9 cellular contexts compared by ENCODE assay signal in the genomic region with DNA sequence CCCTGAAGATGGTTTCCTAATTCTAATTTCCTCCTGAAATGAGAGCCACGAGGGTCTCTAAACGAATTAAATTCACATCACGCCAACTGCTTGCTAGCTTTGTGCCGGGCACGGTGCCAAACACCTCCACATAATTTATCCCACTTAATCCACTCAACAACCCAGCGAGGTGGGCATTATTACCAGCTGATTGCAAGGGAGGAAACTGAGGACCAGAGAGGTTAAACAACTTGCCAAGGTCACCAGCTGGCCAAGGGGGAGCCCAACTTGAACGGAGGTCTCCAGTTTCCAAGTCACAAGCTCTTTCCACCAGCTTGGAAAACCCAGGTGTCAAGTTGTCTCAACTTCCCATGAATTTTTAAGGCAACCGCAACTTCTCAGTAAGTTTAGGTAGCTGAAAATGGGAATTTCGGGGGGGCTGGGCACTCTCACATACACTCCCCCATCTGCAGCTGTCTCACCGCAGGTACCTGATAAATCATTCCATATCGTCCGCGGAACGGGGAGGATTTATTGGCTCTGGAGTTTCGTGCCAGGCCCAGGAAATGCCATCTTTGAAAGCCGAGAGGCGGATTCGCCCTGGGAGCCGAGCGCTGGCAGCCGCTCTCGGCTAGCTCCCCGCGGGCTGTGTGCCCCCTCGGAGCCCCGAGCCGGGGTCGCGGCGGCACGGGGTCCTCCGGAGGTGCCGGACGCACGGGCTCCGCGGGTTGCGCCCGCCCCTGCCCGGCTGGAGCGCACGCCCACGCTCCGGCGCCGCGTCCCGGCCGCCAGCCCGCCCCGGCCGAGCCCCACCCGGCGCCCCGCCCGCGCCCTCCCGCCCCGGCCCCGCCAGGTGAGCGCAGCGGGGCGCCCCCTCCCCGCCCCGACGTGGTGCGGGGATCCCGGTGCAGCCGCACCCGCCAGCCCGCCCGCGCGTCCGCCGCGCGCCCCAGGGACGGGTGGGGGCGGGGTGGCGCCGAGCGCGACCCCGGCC. TPM values are rescaled to one million over a fixed set of nuclear protein-coding genes. Genes with fewer than 3 reads are reported as not detected.
DNase-seq lines count a peak whose midpoint lies in the region; ATAC-seq and TF ChIP-seq lines count a peak whose summit lies in the region.
"Had no signal": no experiment of that assay in that cellular context is flagged by ENCODE, and none has a peak within 500 bp of the region (broad histone marks: within the 10 kb centered on the region; RNA-seq: fewer than 3 reads in every experiment).

No MANE protein-coding gene starts in this region.

- H3K9ac ChIP-seq in iPS-15b (ENCODE audit: low read depth, low read length), result no peak overlapping the region

- H3K27ac ChIP-seq in thoracic aorta, result no peak overlapping the region

- DNase-seq in NCI-H1417 (lab: John Stamatoyannopoulos, UW) (peak; percentile 14 to 85 (median 69)), NCI-H1417 treated with DMSO at 0.1 percent for 48 hours (lab: John Stamatoyannopoulos, UW) (no peak), thoracic aorta (ENCODE audit: low spot score) (no peak), DMS114 treated with DMSO at 0.1 percent for 48 hours (lab: John Stamatoyannopoulos, UW; ENCODE audit: unreplicated experiment) (no peak)
- DNase-seq in activated CD4-positive, alpha-beta T cell treated with anti-CD3 and anti-CD28 coated beads, Interleukin-2, amount 50 U/mL, for 48 hours, result no peak

- ATAC-seq in SK-N-SH treated with all-trans-retinoic acid at 6 μM for 48 hours, result 0 out of 3 replicates have a peak, but pooled peaks have one; percentile 5
- no peak for ATAC-seq in thoracic aorta (ENCODE audit: insufficient number of reproducible peaks, low FRiP score, low read depth)
- no peak for ATAC-seq in HG02588 (IDR thresholded peaks at IDR 0.05; ENCODE audit: unreplicated experiment)

- H3K4me3 ChIP-seq in iPS-15b (ENCODE audit: low read depth, low read length) (peak overlapping the region; percentile 66), thoracic aorta (peak overlapping the region; percentile 80)

- H3K36me3 ChIP-seq in iPS-15b (ENCODE audit: control insufficient read depth, insufficient read depth, low read length) (no peaks in the 10 kb centered on the region), thoracic aorta (no peaks in the 10 kb centered on the region)

- H3K27me3 ChIP-seq in iPS-15b (ENCODE audit: control insufficient read depth, insufficient read depth, low read length) (peaks cover 70% of the 10 kb centered on the region), thoracic aorta (replicated peaks; ENCODE audit: insufficient read depth) (no peaks in the 10 kb centered on the region)

- H3K9me3 ChIP-seq in iPS-15b (ENCODE audit: control insufficient read depth, insufficient read depth, low read length) (no peaks in the 10 kb centered on the region), thoracic aorta (no peaks in the 10 kb centered on the region)

- no peak for TF ChIP-seq CTCF in thoracic aorta (IDR thresholded peaks at IDR 0.05)

- no peaks in the 10 kb centered on the region for H3K4me1 ChIP-seq in iPS-15b (ENCODE audit: control insufficient read depth, insufficient read depth, low read length)
- peaks cover 9 to 49% of the 10 kb centered on the region in 2 donors for H3K4me1 ChIP-seq in thoracic aorta (ENCODE audit: control insufficient read depth in 1 of 2, low read depth in 2 of 2)

TF ChIP-seq in SK-N-SH treated with all-trans-retinoic acid at 6 μM for 48 hours, 23 proteins besides CTCF, POLR2A, EP300 and RAD21:
- TF ChIP-seq TCF4 (CRISPR knock-in tag; IDR thresholded peaks at IDR 0.05; ENCODE audit: borderline replicate concordance) (no peak), PPARA (CRISPR knock-in tag; IDR thresholded peaks at IDR 0.05; ENCODE audit: borderline replicate concordance) (no peak), BACH2 (CRISPR knock-in tag; IDR thresholded peaks at IDR 0.05; ENCODE audit: borderline replicate concordance) (no peak), ZNF70 (CRISPR knock-in tag; IDR thresholded peaks at IDR 0.05) (no peak), OSR1 (CRISPR knock-in tag; IDR thresholded peaks at IDR 0.05) (no peak), ESRRG (CRISPR knock-in tag; IDR thresholded peaks at IDR 0.05) (no peak), CSRNP3 (CRISPR knock-in tag; IDR thresholded peaks at IDR 0.05) (no peak), ZC3H10 (CRISPR knock-in tag; IDR thresholded peaks at IDR 0.05) (no peak)
- TF ChIP-seq, protein P1, sequence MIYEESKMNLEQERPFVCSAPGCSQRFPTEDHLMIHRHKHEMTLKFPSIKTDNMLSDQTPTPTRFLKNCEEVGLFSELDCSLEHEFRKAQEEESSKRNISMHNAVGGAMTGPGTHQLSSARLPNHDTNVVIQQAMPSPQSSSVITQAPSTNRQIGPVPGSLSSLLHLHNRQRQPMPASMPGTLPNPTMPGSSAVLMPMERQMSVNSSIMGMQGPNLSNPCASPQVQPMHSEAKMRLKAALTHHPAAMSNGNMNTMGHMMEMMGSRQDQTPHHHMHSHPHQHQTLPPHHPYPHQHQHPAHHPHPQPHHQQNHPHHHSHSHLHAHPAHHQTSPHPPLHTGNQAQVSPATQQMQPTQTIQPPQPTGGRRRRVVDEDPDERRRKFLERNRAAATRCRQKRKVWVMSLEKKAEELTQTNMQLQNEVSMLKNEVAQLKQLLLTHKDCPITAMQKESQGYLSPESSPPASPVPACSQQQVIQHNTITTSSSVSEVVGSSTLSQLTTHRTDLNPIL (CRISPR knock-in tag; IDR thresholded peaks at IDR 0.05; ENCODE audit: low read depth), result no peak
TF ChIP-seq in SK-N-SH treated with all-trans-retinoic acid at 6 μM for 48 hours: peak in this region for 0.

RNA-seq across cellular contexts. Expression of gene PTPN3, which starts 0.6 kb away (rescaled TPM):
- 10 to 100 TPM; 16.9 to 20.3 TPM for total RNA-seq in thoracic aorta
- total RNA-seq: B cell had no signal

Comparison
In these comparisons a context has a peak if more than half of its experiments do, and no peak if none do; other contexts are left out.
1. DNase-seq: peak in NCI-H1417 (3 of 3); none in NCI-H1417 treated with DMSO at 0.1 percent for 48 hours (single experiment), thoracic aorta (single experiment), DMS114 treated with DMSO at 0.1 percent for 48 hours (single experiment) and activated CD4-positive, alpha-beta T cell treated with anti-CD3 and anti-CD28 coated beads, Interleukin-2, amount 50 U/mL, for 48 hours (0 of 2).